19 cellular contexts compared by ENCODE assay signal in genomic region chr9:129432671-129433154, GRCh38.
DNase-seq lines count a peak whose midpoint lies in the region; ATAC-seq and TF ChIP-seq lines count a peak whose summit lies in the region.
"Had no signal": no experiment of that assay in that cellular context is flagged by ENCODE, and none has a peak within 500 bp of the region (broad histone marks: within the 10 kb centered on the region; RNA-seq: fewer than 3 reads in every experiment).

No MANE protein-coding gene starts in this region.

- H3K9me3 ChIP-seq in T-helper 17 cell (ENCODE audit: control insufficient read depth, low read length, poor library complexity, severe bottlenecking) = no peaks in the 10 kb centered on the region
- no peaks in the 10 kb centered on the region for H3K9me3 ChIP-seq in gastrocnemius medialis
- H3K9me3 ChIP-seq: lower lobe of right lung had no signal

- intact Hi-C loops in gastrocnemius medialis (cut with DNase I; ENCODE audit: low total_unique reads) = no loop called here

- peaks cover 6 to 11% (median 7%) of the 10 kb centered on the region in 3 donors for H3K27me3 ChIP-seq in gastrocnemius medialis

- in situ Hi-C loops in gastrocnemius medialis (cut with MboI; ENCODE audit: low sequenced_read_pairs in 4 of 4) = no loop called here

- peaks cover 18% of the 10 kb centered on the region for H3K27me3 Mint-ChIP-seq in activated naive CD8-positive, alpha-beta T cell treated with anti-CD3 and anti-CD28 coated beads, Interleukin-2, amount 50 U/mL, for 24 hours
- H3K27me3 Mint-ChIP-seq in activated naive CD8-positive, alpha-beta T cell treated with anti-CD3 and anti-CD28 coated beads for 36 hours = peaks cover 26% of the 10 kb centered on the region
- peaks cover 22% of the 10 kb centered on the region for H3K27me3 Mint-ChIP-seq in T-helper 17 cell

- H3K4me1 Mint-ChIP-seq in activated naive CD8-positive, alpha-beta T cell treated with anti-CD3 and anti-CD28 coated beads, Interleukin-2, amount 50 U/mL, for 24 hours = peaks cover 7% of the 10 kb centered on the region
- H3K4me1 Mint-ChIP-seq in activated naive CD8-positive, alpha-beta T cell treated with anti-CD3 and anti-CD28 coated beads for 36 hours = peaks cover 7% of the 10 kb centered on the region
- H3K4me1 Mint-ChIP-seq in T-helper 17 cell = peaks cover 9% of the 10 kb centered on the region

- H3K27ac ChIP-seq in gastrocnemius medialis = peak overlapping the region in 1 of 4 donors; percentile 71
- H3K27ac ChIP-seq: lower lobe of right lung had no signal

- ATAC-seq in activated naive CD8-positive, alpha-beta T cell treated with anti-CD3 and anti-CD28 coated beads, Interleukin-2, amount 50 U/mL, for 24 hours = peak; percentile 21
- ATAC-seq in T-helper 17 cell = no peak
- peak; percentile 25 for ATAC-seq in left lobe of liver
- ATAC-seq in gastrocnemius medialis = peak; percentile 48 to 67
- no peak for ATAC-seq in GM21360 (IDR thresholded peaks at IDR 0.05; ENCODE audit: unreplicated experiment)
- ATAC-seq in GM21526 (IDR thresholded peaks at IDR 0.05; ENCODE audit: low FRiP score, unreplicated experiment) = no peak
- no peak for ATAC-seq in HG02870 (IDR thresholded peaks at IDR 0.05; ENCODE audit: unreplicated experiment)
- ATAC-seq: lower lobe of right lung; naive thymus-derived CD4-positive, alpha-beta T cell had no signal

- no peak overlapping the region for H3K27ac Mint-ChIP-seq in activated naive CD8-positive, alpha-beta T cell treated with anti-CD3 and anti-CD28 coated beads, Interleukin-2, amount 50 U/mL, for 24 hours
- H3K27ac Mint-ChIP-seq in activated naive CD8-positive, alpha-beta T cell treated with anti-CD3 and anti-CD28 coated beads for 36 hours = no peak overlapping the region
- H3K27ac Mint-ChIP-seq in T-helper 17 cell = peak overlapping the region; percentile 24
- H3K27ac Mint-ChIP-seq: activated T-helper 1 cell treated with anti-CD3 and anti-CD28 coated beads, Interleukin-12 subunit alpha, Interleukin-12 subunit beta, Interleukin-2, Interleukin-4 antibody, amounts not matched to agents 30 ng/mL and 10 ng/mL and 1 ng/mL, durations not matched to agents 14 hours and 24 hours and 36 hours; CD4-positive, CD25-positive, alpha-beta regulatory T cell; H9; naive thymus-derived CD4-positive, alpha-beta T cell; stimulated activated naive CD8-positive, alpha-beta T cell treated with anti-CD3 and anti-CD28 coated beads, Interleukin-15, Interleukin-2, amounts not matched to agents 100 ng/mL and 50 ng/mL, for 24 hours had no signal

- peaks cover 9 to 15% of the 10 kb centered on the region in 2 donors for H3K4me1 ChIP-seq in gastrocnemius medialis

- no peaks in the 10 kb centered on the region for H3K36me3 ChIP-seq in gastrocnemius medialis
- H3K36me3 ChIP-seq: lower lobe of right lung had no signal

- DNase-seq in activated naive CD8-positive, alpha-beta T cell treated with anti-CD3 and anti-CD28 coated beads, Interleukin-2, amount 50 U/mL, for 24 hours = no peak
- DNase-seq in activated naive CD8-positive, alpha-beta T cell treated with anti-CD3 and anti-CD28 coated beads for 36 hours = no peak
- DNase-seq in T-helper 17 cell = no peak
- no peak for DNase-seq in left lobe of liver (ENCODE audit: low spot score)
- peak; percentile 44 to 73 for DNase-seq in gastrocnemius medialis
- DNase-seq: activated CD8-positive, alpha-beta memory T cell treated with anti-CD3 and anti-CD28 coated beads for 24 hours; CD4-positive, CD25-positive, alpha-beta regulatory T cell; DMS79; foreskin melanocyte; H9; lower lobe of right lung; naive thymus-derived CD4-positive, alpha-beta T cell; NCI-H146; NCI-H226 had no signal

- TF ChIP-seq POLR2A in gastrocnemius medialis (IDR thresholded peaks at IDR 0.05) = no peak

- H3K4me3 Mint-ChIP-seq in activated naive CD8-positive, alpha-beta T cell treated with anti-CD3 and anti-CD28 coated beads, Interleukin-2, amount 50 U/mL, for 24 hours = no peak overlapping the region
- no peak overlapping the region for H3K4me3 Mint-ChIP-seq in activated naive CD8-positive, alpha-beta T cell treated with anti-CD3 and anti-CD28 coated beads for 36 hours
- no peak overlapping the region for H3K4me3 Mint-ChIP-seq in T-helper 17 cell
- H3K4me3 Mint-ChIP-seq: activated T-helper 1 cell treated with anti-CD3 and anti-CD28 coated beads, Interleukin-12 subunit alpha, Interleukin-12 subunit beta, Interleukin-2, Interleukin-4 antibody, amounts not matched to agents 30 ng/mL and 10 ng/mL and 1 ng/mL, durations not matched to agents 14 hours and 24 hours and 36 hours; CD4-positive, CD25-positive, alpha-beta regulatory T cell; H9; naive thymus-derived CD4-positive, alpha-beta T cell; stimulated activated naive CD8-positive, alpha-beta T cell treated with anti-CD3 and anti-CD28 coated beads, Interleukin-15, Interleukin-2, amounts not matched to agents 100 ng/mL and 50 ng/mL, for 24 hours had no signal

- no peaks in the 10 kb centered on the region for H3K9me3 Mint-ChIP-seq in activated naive CD8-positive, alpha-beta T cell treated with anti-CD3 and anti-CD28 coated beads, Interleukin-2, amount 50 U/mL, for 24 hours
- H3K9me3 Mint-ChIP-seq in activated naive CD8-positive, alpha-beta T cell treated with anti-CD3 and anti-CD28 coated beads for 36 hours = no peaks in the 10 kb centered on the region
- H3K9me3 Mint-ChIP-seq: activated T-helper 1 cell treated with anti-CD3 and anti-CD28 coated beads, Interleukin-12 subunit alpha, Interleukin-12 subunit beta, Interleukin-2, Interleukin-4 antibody, amounts not matched to agents 30 ng/mL and 10 ng/mL and 1 ng/mL, durations not matched to agents 14 hours and 24 hours and 36 hours; CD4-positive, CD25-positive, alpha-beta regulatory T cell; H9; naive thymus-derived CD4-positive, alpha-beta T cell; stimulated activated naive CD8-positive, alpha-beta T cell treated with anti-CD3 and anti-CD28 coated beads, Interleukin-15, Interleukin-2, amounts not matched to agents 100 ng/mL and 50 ng/mL, for 24 hours had no signal

- H3K36me3 Mint-ChIP-seq in activated naive CD8-positive, alpha-beta T cell treated with anti-CD3 and anti-CD28 coated beads, Interleukin-2, amount 50 U/mL, for 24 hours (ENCODE audit: low read depth) = no peaks in the 10 kb centered on the region
- H3K36me3 Mint-ChIP-seq in activated naive CD8-positive, alpha-beta T cell treated with anti-CD3 and anti-CD28 coated beads for 36 hours = no peaks in the 10 kb centered on the region
- peaks cover 5% of the 10 kb centered on the region for H3K36me3 Mint-ChIP-seq in T-helper 17 cell (ENCODE audit: low read depth)
- H3K36me3 Mint-ChIP-seq: CD4-positive, CD25-positive, alpha-beta regulatory T cell had no signal

- TF ChIP-seq CTCF in gastrocnemius medialis (IDR thresholded peaks at IDR 0.05 in 4 of 5, conservative IDR thresholded peaks at IDR 0.05 in 1 of 5) = no peak

- H3K4me3 ChIP-seq in gastrocnemius medialis = no peak overlapping the region
- H3K4me3 ChIP-seq: lower lobe of right lung had no signal

Comparison
In these comparisons a context has a peak if more than half of its experiments do, and no peak if none do; other contexts are left out.
1. ATAC-seq: peak in activated naive CD8-positive, alpha-beta T cell treated with anti-CD3 and anti-CD28 coated beads, Interleukin-2, amount 50 U/mL, for 24 hours (single experiment), left lobe of liver (single experiment) and gastrocnemius medialis (2 of 2); none in T-helper 17 cell (single experiment), GM21360 (single experiment), GM21526 (single experiment) and HG02870 (single experiment).
2. DNase-seq: peak in gastrocnemius medialis (2 of 2); none in activated naive CD8-positive, alpha-beta T cell treated with anti-CD3 and anti-CD28 coated beads, Interleukin-2, amount 50 U/mL, for 24 hours (single experiment), activated naive CD8-positive, alpha-beta T cell treated with anti-CD3 and anti-CD28 coated beads for 36 hours (single experiment), T-helper 17 cell (0 of 3) and left lobe of liver (single experiment).